10 cellular contexts compared by ENCODE assay signal in genomic region chr17:74860229-74860998, GRCh38. TPM values are rescaled to one million over a fixed set of nuclear protein-coding genes. Genes with fewer than 3 reads are reported as not detected.
DNase-seq lines count a peak whose midpoint lies in the region; ATAC-seq, FAIRE-seq and TF ChIP-seq lines count a peak whose summit lies in the region.
"Had no signal": no experiment of that assay in that cellular context is flagged by ENCODE, and none has a peak within 500 bp of the region (broad histone marks: within the 10 kb centered on the region; RNA-seq: fewer than 3 reads in every experiment).

No MANE protein-coding gene starts in this region.

- no peak overlapping the region for H3K27ac ChIP-seq in OCI-LY3 (ENCODE audit: low read length)
- H3K27ac ChIP-seq in endothelial cell of umbilical vein (ENCODE audit: insufficient read depth, low read depth, low read length), result no peak overlapping the region

- TF ChIP-seq CTCF in OCI-LY3 (IDR thresholded peaks at IDR 0.05; ENCODE audit: low read depth, low read length), result no peak
- TF ChIP-seq CTCF in endothelial cell of umbilical vein (IDR thresholded peaks at IDR 0.05; ENCODE audit: extremely low read depth in 1 of 2, insufficient read depth in 1 of 2, low read depth in 1 of 2, low read length in 2 of 2), result no peak

- BruUV-seq in endothelial cell of umbilical vein (replicated peaks; lab: Mats Ljungman, UMichigan), result no TSS peak

- H2AFZ ChIP-seq in OCI-LY3 (ENCODE audit: low read depth, low read length) (no peak overlapping the region; the same call in 1 of the 2 replicates), endothelial cell of umbilical vein (ENCODE audit: low read depth, low read length) (no peak overlapping the region)

- intact Hi-C loops in endothelial cell of umbilical vein (cut with micrococcal nuclease), result no loop called here

- H3K27me3 ChIP-seq in OCI-LY3 (ENCODE audit: low read depth, low read length) (peaks cover 8% of the 10 kb centered on the region; the same call in 1 of the 2 replicates), endothelial cell of umbilical vein (ENCODE audit: control insufficient read depth in 2 of 2, insufficient read depth in 2 of 2, low read length in 2 of 2) (peaks cover 35 to 38% of the 10 kb centered on the region in 2 experiments), skeletal muscle satellite cell (ENCODE audit: control insufficient read depth, insufficient read depth, low read length) (peaks cover 54% of the 10 kb centered on the region)

- CTCF ChIA-PET in endothelial cell of umbilical vein (lab: Charles Lee), result interaction anchor here (0.7 to 14.2 kb wide), 12 partner anchors 10 to 115 kb away, joined by 3 to 325 read pairs (median 10); partner anchors contain the start of gene NAT9

- H3K9me3 ChIP-seq in OCI-LY3 (ENCODE audit: insufficient read depth, low read length) (no peaks in the 10 kb centered on the region), endothelial cell of umbilical vein (replicated peaks; ENCODE audit: control insufficient read depth, insufficient read depth, low read length) (no peaks in the 10 kb centered on the region), skeletal muscle satellite cell (replicated peaks; ENCODE audit: low read length) (no peaks in the 10 kb centered on the region)

- H3K79me2 ChIP-seq in OCI-LY3 (ENCODE audit: low read length) (no peaks in the 10 kb centered on the region), endothelial cell of umbilical vein (ENCODE audit: control insufficient read depth, insufficient read depth, low read length) (no peaks in the 10 kb centered on the region)

- H3K36me3 ChIP-seq in OCI-LY3 (replicated peaks; ENCODE audit: low read depth, low read length) (peaks cover 10% of the 10 kb centered on the region), endothelial cell of umbilical vein (ENCODE audit: control insufficient read depth in 2 of 2, extremely low read depth in 1 of 2, insufficient read depth in 2 of 2, low read length in 2 of 2) (no peaks in the 10 kb centered on the region), skeletal muscle satellite cell (ENCODE audit: insufficient read depth, low read length) (peaks cover 5% of the 10 kb centered on the region)

- peak overlapping the region; percentile 76 for H3K4me2 ChIP-seq in OCI-LY3 (ENCODE audit: low read length)
- no peak overlapping the region for H3K4me2 ChIP-seq in endothelial cell of umbilical vein (ENCODE audit: insufficient read depth, low read length)
- H3K4me2 ChIP-seq in skeletal muscle satellite cell (ENCODE audit: low read length), result peak overlapping the region; percentile 63

- H3K9ac ChIP-seq in OCI-LY3 (ENCODE audit: low read length) (no peak overlapping the region), endothelial cell of umbilical vein (replicated peaks; ENCODE audit: extremely low read depth, insufficient read depth, low read length) (no peak overlapping the region), skeletal muscle satellite cell (ENCODE audit: low read depth, low read length) (no peak overlapping the region)

- H3K4me1 ChIP-seq in OCI-LY3 (ENCODE audit: low read length), result peaks cover 19% of the 10 kb centered on the region
- peaks cover 7% of the 10 kb centered on the region for H3K4me1 ChIP-seq in endothelial cell of umbilical vein (ENCODE audit: control insufficient read depth, extremely low read depth, insufficient read depth, low read length)
- peaks cover 11% of the 10 kb centered on the region for H3K4me1 ChIP-seq in skeletal muscle satellite cell (ENCODE audit: control insufficient read depth, insufficient read depth, low read length)

- no peaks in the 10 kb centered on the region for H4K20me1 ChIP-seq in OCI-LY3 (ENCODE audit: insufficient read depth, low read length)
- no peaks in the 10 kb centered on the region for H4K20me1 ChIP-seq in endothelial cell of umbilical vein (replicated peaks; ENCODE audit: control insufficient read depth, extremely low read depth, insufficient read depth, low read length)

- ATAC-seq in HG02981 (IDR thresholded peaks at IDR 0.05; ENCODE audit: unreplicated experiment) (no peak), GM21528 (IDR thresholded peaks at IDR 0.05; ENCODE audit: low FRiP score, unreplicated experiment) (no peak), HG03039 (IDR thresholded peaks at IDR 0.05; ENCODE audit: unreplicated experiment) (no peak)

- H3K4me3 ChIP-seq in OCI-LY3 (ENCODE audit: low read length), result peak overlapping the region; percentile 64
- H3K4me3 ChIP-seq in endothelial cell of umbilical vein (replicated peaks in 1 of 3; ENCODE audit: insufficient read depth in 1 of 3, low read depth in 1 of 3, low read length in 3 of 3), result no peak overlapping the region
- no peak overlapping the region for H3K4me3 ChIP-seq in skeletal muscle satellite cell (ENCODE audit: low read length)

- dilution Hi-C loops in endothelial cell of umbilical vein (cut with MboI; ENCODE audit: extremely low pct_ligation_motif_present, low sequenced_read_pairs), result no loop called here

- TF ChIP-seq POLR2A in endothelial cell of umbilical vein (IDR thresholded peaks at IDR 0.05; ENCODE audit: low read depth, low read length), result no peak

- no peak for FAIRE-seq in endothelial cell of umbilical vein (lab: Jason Lieb, UNC)

- POLR2A ChIA-PET in endothelial cell of umbilical vein (lab: Charles Lee), result no interaction called here

- no peaks in the 10 kb centered on the region for H3K9me1 ChIP-seq in endothelial cell of umbilical vein (replicated peaks; ENCODE audit: control insufficient read depth, extremely low read depth, insufficient read depth, low read length)

- DNase-seq in NCI-H1436 (lab: John Stamatoyannopoulos, UW), result peak; percentile 16
- no peak for DNase-seq in NCI-H1436 treated with DMSO at 0.1 percent for 48 hours (lab: John Stamatoyannopoulos, UW)
- no peak for DNase-seq in endothelial cell of umbilical vein (ENCODE audit: low read depth, low spot score)
- DNase-seq: NCI-H510A had no signal

TF ChIP-seq in endothelial cell of umbilical vein, 7 proteins besides CTCF, POLR2A, EP300 and RAD21:
- no peak for TF ChIP-seq MYC (IDR thresholded peaks at IDR 0.05; ENCODE audit: low read depth, low read length)
- peak; percentile 96 for TF ChIP-seq EZH2 (IDR thresholded peaks at IDR 0.05; ENCODE audit: borderline replicate concordance, low read depth, low read length, severe bottlenecking)

RNA-seq across cellular contexts. Expression of gene GRIN2C, which starts 0.7 kb away (rescaled TPM):
- total RNA-seq in endothelial cell of umbilical vein, result 0.09 and 0.60 TPM in 2 replicates
- polyA plus RNA-seq in endothelial cell of umbilical vein, result 0.03 and 0.04 TPM in 2 replicates
- polyA plus RNA-seq in endothelial cell of umbilical vein (2011; cell fraction: cytosol; rRNA removed), result 0.01 TPM in 2 replicates
- polyA plus RNA-seq in endothelial cell of umbilical vein (2011; cell fraction: nucleus; rRNA removed), result 0.17 and 0.25 TPM in 2 replicates
- 0.12 and 0.16 TPM in 2 replicates for polyA plus RNA-seq in endothelial cell of umbilical vein (2012)
- polyA minus RNA-seq in endothelial cell of umbilical vein, result 0.04 and 0.15 TPM in 2 replicates
- not detected for polyA minus RNA-seq in endothelial cell of umbilical vein (2011; cell fraction: cytosol; rRNA and poly(A)+ RNA removed)
- 0.10 and 0.14 TPM in 2 replicates for polyA minus RNA-seq in endothelial cell of umbilical vein (2011; cell fraction: nucleus; rRNA and poly(A)+ RNA removed)
- under 0.01 and 0.51 TPM in 2 replicates for total RNA-seq in skeletal muscle satellite cell (2012; rRNA removed)

RNA-seq across cellular contexts. Expression of gene FDXR, which starts 12.4 kb away (rescaled TPM):
- total RNA-seq in endothelial cell of umbilical vein, result 30.9 and 33.4 TPM in 2 replicates
- 19.7 and 20.4 TPM in 2 replicates for polyA plus RNA-seq in endothelial cell of umbilical vein
- 17.3 and 21.1 TPM in 2 replicates for polyA plus RNA-seq in endothelial cell of umbilical vein (2011; cell fraction: cytosol; rRNA removed)
- 26.4 and 27.8 TPM in 2 replicates for polyA plus RNA-seq in endothelial cell of umbilical vein (2011; cell fraction: nucleus; rRNA removed)
- polyA plus RNA-seq in endothelial cell of umbilical vein (2012), result 29.8 and 35.1 TPM in 2 replicates
- 8.5 and 9.8 TPM in 2 replicates for polyA minus RNA-seq in endothelial cell of umbilical vein
- polyA minus RNA-seq in endothelial cell of umbilical vein (2011; cell fraction: cytosol; rRNA and poly(A)+ RNA removed), result 10.9 TPM
- polyA minus RNA-seq in endothelial cell of umbilical vein (2011; cell fraction: nucleus; rRNA and poly(A)+ RNA removed), result 6.6 and 8.8 TPM in 2 replicates
- 16.2 and 30.9 TPM in 2 replicates for total RNA-seq in skeletal muscle satellite cell (2012; rRNA removed)

RNA-seq across cellular contexts. Expression of gene FADS6, which starts 33.0 kb away (rescaled TPM):
- not detected in 2 replicates for total RNA-seq in endothelial cell of umbilical vein
- not detected in 2 replicates for polyA plus RNA-seq in endothelial cell of umbilical vein
- not detected in 2 replicates for polyA plus RNA-seq in endothelial cell of umbilical vein (2011; cell fraction: cytosol; rRNA removed)
- polyA plus RNA-seq in endothelial cell of umbilical vein (2011; cell fraction: nucleus; rRNA removed), result not detected in 2 replicates
- not detected in 2 replicates for polyA plus RNA-seq in endothelial cell of umbilical vein (2012)
- polyA minus RNA-seq in endothelial cell of umbilical vein, result not detected in 2 replicates
- polyA minus RNA-seq in endothelial cell of umbilical vein (2011; cell fraction: cytosol; rRNA and poly(A)+ RNA removed), result not detected
- polyA minus RNA-seq in endothelial cell of umbilical vein (2011; cell fraction: nucleus; rRNA and poly(A)+ RNA removed), result not detected in 2 replicates
- not detected in 2 replicates for total RNA-seq in skeletal muscle satellite cell (2012; rRNA removed)
- total RNA-seq: activated CD4-positive, alpha-beta T cell treated with anti-CD3 and anti-CD28 coated beads, Interleukin-2, amount 10 ng/mL, durations not matched to agents 7 days and 5 days had no signal
